In the genomic region with DNA sequence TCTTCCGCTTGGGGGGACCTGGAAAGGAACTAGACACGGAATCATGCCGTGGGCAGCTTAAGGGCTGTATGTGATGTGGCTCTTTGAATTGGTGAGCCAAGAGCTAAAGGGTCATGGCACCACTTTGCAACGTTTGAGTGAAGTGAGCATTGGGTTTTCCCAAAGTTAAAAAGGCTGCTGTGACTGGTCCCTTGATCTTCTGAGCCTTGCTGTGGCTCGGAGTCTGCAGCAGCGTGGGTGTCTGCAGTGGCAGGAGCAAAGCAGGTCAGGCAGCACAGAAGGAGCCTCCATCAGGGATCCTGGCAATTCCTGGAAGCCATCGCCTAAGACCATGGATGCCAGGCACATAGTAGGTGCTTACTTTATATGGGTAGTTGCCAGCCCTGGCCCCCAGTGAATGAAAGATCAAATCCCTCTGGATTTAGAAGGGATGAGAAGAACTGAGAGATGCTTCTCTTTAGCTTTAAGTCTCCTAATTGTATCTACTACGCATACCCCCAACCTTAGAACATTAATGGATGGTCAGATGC, we compare ENCODE assay signal across 10 cellular contexts. TPM values are rescaled to one million over a fixed set of nuclear protein-coding genes. Genes with fewer than 3 reads are reported as not detected.
DNase-seq lines count a peak whose midpoint lies in the region; ATAC-seq and TF ChIP-seq lines count a peak whose summit lies in the region.
"Had no signal": no experiment of that assay in that cellular context is flagged by ENCODE, and none has a peak within 500 bp of the region (broad histone marks: within the 10 kb centered on the region; RNA-seq: fewer than 3 reads in every experiment).

No MANE protein-coding gene starts in this region.

- H3K4me3 ChIP-seq in fibroblast of mammary gland (ENCODE audit: control insufficient read depth, low read depth, low read length), result peak overlapping the region; percentile 85
- peak overlapping the region in 1 of 2 donors; percentile 74 for H3K4me3 ChIP-seq in testis

- ATAC-seq in HG03432 (IDR thresholded peaks at IDR 0.05; ENCODE audit: unreplicated experiment) (no peak), HG03571 (IDR thresholded peaks at IDR 0.05; ENCODE audit: unreplicated experiment) (no peak)
- ATAC-seq: body of pancreas had no signal

- TF ChIP-seq POLR2A in testis (IDR thresholded peaks at IDR 0.05), result no peak

- no peaks in the 10 kb centered on the region for H3K9me3 Mint-ChIP-seq in activated CD4-positive, alpha-beta memory T cell treated with anti-CD3 and anti-CD28 coated beads, Interleukin-2, amount 10 ng/mL, durations not matched to agents 7 days and 5 days

- H3K4me1 ChIP-seq in testis, result peaks cover 29% of the 10 kb centered on the region

- intact Hi-C loops in testis (cut with DNase I; ENCODE audit: low total_unique reads), result no loop called here

- TF ChIP-seq CTCF in fibroblast of mammary gland (conservative IDR thresholded peaks at IDR 0.05; ENCODE audit: control insufficient read depth, insufficient read depth, low read depth, low read length) (no peak), testis (IDR thresholded peaks at IDR 0.05) (no peak)

- WGBS in testis, 2 donors, result 50 to 61% methylated on average over 8 of the region's 8 CpGs

- H3K36me3 ChIP-seq in testis (ENCODE audit: low read depth, missing control alignments), result no peaks in the 10 kb centered on the region

- H3K27ac Mint-ChIP-seq in activated CD4-positive, alpha-beta memory T cell treated with anti-CD3 and anti-CD28 coated beads, Interleukin-2, amount 10 ng/mL, durations not matched to agents 7 days and 5 days, result no peak overlapping the region

- H3K27me3 ChIP-seq in testis, result no peaks in the 10 kb centered on the region
- H3K27me3 ChIP-seq: body of pancreas had no signal

- peak; percentile 34 for DNase-seq in stimulated activated CD4-positive, alpha-beta T cell treated with anti-CD3 and anti-CD28 coated beads, Interleukin-1b, Interleukin-23, amount 100 ng/mL, for 48 hours
- DNase-seq in stimulated activated CD4-positive, alpha-beta T cell treated with anti-CD3 and anti-CD28 coated beads, Interleukin-2, amount 100 ng/mL, for 48 hours, result no peak
- no peak for DNase-seq in activated CD4-positive, alpha-beta memory T cell treated with anti-CD3 and anti-CD28 coated beads, Interleukin-2, amount 10 ng/mL, durations not matched to agents 7 days and 5 days
- DNase-seq in fibroblast of mammary gland (ENCODE audit: low read depth) (no peak), testis (peak; percentile 54), NCI-H2171 (lab: John Stamatoyannopoulos, UW) (no peak)
- DNase-seq: body of pancreas, T1000 had no signal

- peaks cover 42% of the 10 kb centered on the region for H3K4me1 Mint-ChIP-seq in activated CD4-positive, alpha-beta memory T cell treated with anti-CD3 and anti-CD28 coated beads, Interleukin-2, amount 10 ng/mL, durations not matched to agents 7 days and 5 days

- no peaks in the 10 kb centered on the region for H3K9me3 ChIP-seq in testis
- H3K9me3 ChIP-seq: body of pancreas had no signal

- CTCF ChIA-PET in activated CD4-positive, alpha-beta memory T cell treated with anti-CD3 and anti-CD28 coated beads, Interleukin-2, amount 10 ng/mL, durations not matched to agents 7 days and 5 days (lab: Charles Lee), result interaction anchor here (1.5 to 4.2 kb wide), 2 partner anchors 21 to 50 kb away, joined by 4 to 17 read pairs; no protein-coding TSS in a partner anchor

- peak overlapping the region; percentile 96 for H3K4me3 Mint-ChIP-seq in activated CD4-positive, alpha-beta memory T cell treated with anti-CD3 and anti-CD28 coated beads, Interleukin-2, amount 10 ng/mL, durations not matched to agents 7 days and 5 days

- H3K27me3 Mint-ChIP-seq in activated CD4-positive, alpha-beta memory T cell treated with anti-CD3 and anti-CD28 coated beads, Interleukin-2, amount 10 ng/mL, durations not matched to agents 7 days and 5 days, result no peaks in the 10 kb centered on the region

- POLR2A ChIA-PET in activated CD4-positive, alpha-beta memory T cell treated with anti-CD3 and anti-CD28 coated beads, Interleukin-2, amount 10 ng/mL, durations not matched to agents 7 days and 5 days (lab: Charles Lee), result no interaction called here

- H3K27ac ChIP-seq in testis, result peak overlapping the region; percentile 90 to 94

- peaks cover 7% of the 10 kb centered on the region for H3K36me3 Mint-ChIP-seq in activated CD4-positive, alpha-beta memory T cell treated with anti-CD3 and anti-CD28 coated beads, Interleukin-2, amount 10 ng/mL, durations not matched to agents 7 days and 5 days (ENCODE audit: low read depth)

RNA-seq across cellular contexts. Expression of a gene that starts 1.8 kb away (rescaled TPM):
- total RNA-seq in activated CD4-positive, alpha-beta memory T cell treated with anti-CD3 and anti-CD28 coated beads, Interleukin-2, amount 10 ng/mL, durations not matched to agents 7 days and 5 days, result 10 to 100 TPM; 33.8 to 34.9 TPM
- 10 to 100 TPM; 75.5 to 89.4 TPM for total RNA-seq in testis
- polyA plus RNA-seq in testis (ENCODE audit: insufficient read depth, low read depth, low replicate concordance), result 73.9 TPM

Comparison
In these comparisons a context has a peak if more than half of its experiments do, and no peak if none do; other contexts are left out.
1. DNase-seq: peak in stimulated activated CD4-positive, alpha-beta T cell treated with anti-CD3 and anti-CD28 coated beads, Interleukin-1b, Interleukin-23, amount 100 ng/mL, for 48 hours (single experiment) and testis (single experiment); none in stimulated activated CD4-positive, alpha-beta T cell treated with anti-CD3 and anti-CD28 coated beads, Interleukin-2, amount 100 ng/mL, for 48 hours (0 of 2), activated CD4-positive, alpha-beta memory T cell treated with anti-CD3 and anti-CD28 coated beads, Interleukin-2, amount 10 ng/mL, durations not matched to agents 7 days and 5 days (single experiment), fibroblast of mammary gland (single experiment) and NCI-H2171 (single experiment).